8 cellular contexts compared by ENCODE assay signal in the genomic region with DNA sequence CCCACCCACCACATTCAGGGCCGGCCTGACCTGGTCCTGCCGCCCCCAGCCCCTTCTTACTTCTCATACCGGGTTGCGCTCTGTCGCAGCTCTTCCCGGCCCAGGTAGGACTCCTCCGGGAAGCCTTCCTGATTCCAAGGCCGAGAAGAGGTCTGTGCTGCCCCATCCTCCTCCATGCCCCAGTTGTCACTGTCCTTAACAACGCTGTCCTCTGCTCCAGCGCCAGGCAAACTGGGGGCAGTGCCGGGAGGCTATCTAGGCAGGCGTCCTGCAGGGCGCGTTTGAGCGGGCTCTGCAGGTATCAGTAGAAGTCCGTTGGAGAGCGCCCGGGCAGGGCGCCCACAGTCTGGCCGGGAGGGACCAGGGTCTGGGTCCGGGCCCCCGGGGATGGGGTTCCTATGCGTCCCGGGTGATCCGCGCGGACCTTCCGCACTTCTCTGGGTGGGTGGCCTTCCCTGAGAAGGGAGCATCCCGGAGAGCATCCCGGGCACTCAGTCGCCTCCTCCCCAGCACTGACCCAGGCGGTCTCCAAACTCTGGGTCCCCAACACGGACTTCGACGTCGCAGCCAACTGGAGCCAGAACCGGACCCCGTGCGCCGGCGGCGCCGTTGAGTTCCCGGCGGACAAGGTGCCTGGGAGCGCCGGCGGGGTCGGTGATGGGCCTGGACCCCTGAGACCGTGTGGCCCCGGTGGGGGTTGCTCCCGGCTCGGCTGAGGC. TPM values are rescaled to one million over a fixed set of nuclear protein-coding genes. Genes with fewer than 3 reads are reported as not detected.
DNase-seq lines count a peak whose midpoint lies in the region; ATAC-seq and TF ChIP-seq lines count a peak whose summit lies in the region.

No MANE protein-coding gene starts in this region.

- TF ChIP-seq CTCF in left ventricle myocardium inferior (IDR thresholded peaks at IDR 0.05; ENCODE audit: borderline replicate concordance) (no peak), brain microvascular endothelial cell (IDR thresholded peaks at IDR 0.05; ENCODE audit: low read depth, low read length, missing control alignments) (no peak), liver (IDR thresholded peaks at IDR 0.05; ENCODE audit: low read depth, low read length, missing input control) (no peak)

- H3K4me1 ChIP-seq in left ventricle myocardium inferior (peaks cover 23% of the 10 kb centered on the region), liver (ENCODE audit: control insufficient read depth in 4 of 4, insufficient read depth in 4 of 4, low read length in 3 of 4) (peaks cover 9 to 28% (median 18%) of the 10 kb centered on the region in 4 donors)

- DNase-seq in left ventricle myocardium inferior (no peak), Right ventricle myocardium inferior (ENCODE audit: missing footprints) (no peak), brain microvascular endothelial cell (no peak), inferior parietal cortex (ENCODE audit: extremely low spot score) (no peak)
- no peak for DNase-seq in activated CD8-positive, alpha-beta memory T cell treated with anti-CD3 and anti-CD28 coated beads, Interleukin-2, amount 50 U/mL, for 4 hours

- H3K4me3 ChIP-seq in left ventricle myocardium inferior (peak overlapping the region; percentile 46), brain microvascular endothelial cell (ENCODE audit: low read depth, low read length) (peak overlapping the region; percentile 31), liver (ENCODE audit: low read depth in 1 of 3, low read length in 3 of 3) (peak overlapping the region; percentile 46 to 77 (median 68))

- peaks cover 83% of the 10 kb centered on the region for H3K27me3 ChIP-seq in left ventricle myocardium inferior (ENCODE audit: low read depth)
- H3K27me3 ChIP-seq in brain microvascular endothelial cell (replicated peaks): peaks cover 34% of the 10 kb centered on the region
- H3K27me3 ChIP-seq in liver (ENCODE audit: control insufficient read depth in 4 of 4, insufficient read depth in 4 of 4, low read length in 3 of 4): peaks cover 0 to 2% (median 0%) of the 10 kb centered on the region in 4 donors

- in situ Hi-C loops in brain microvascular endothelial cell (cut with HindIII; ENCODE audit: low pct_ligation_motif_present, low sequenced_read_pairs): no loop called here

- peak overlapping the region in 1 of 2 donors; percentile 6 for H3K9ac ChIP-seq in liver (ENCODE audit: low read depth in 1 of 2, low read length in 2 of 2)

- H3K27ac ChIP-seq in left ventricle myocardium inferior (replicated peaks) (no peak overlapping the region), brain microvascular endothelial cell (no peak overlapping the region), liver (ENCODE audit: low read depth in 1 of 2, low read length in 2 of 2) (no peak overlapping the region)

- ATAC-seq in Right ventricle myocardium inferior (no peak), HG03457 (IDR thresholded peaks at IDR 0.05; ENCODE audit: unreplicated experiment) (no peak), HG03280 (IDR thresholded peaks at IDR 0.05; ENCODE audit: unreplicated experiment) (no peak)

- H3K36me3 ChIP-seq in left ventricle myocardium inferior: no peaks in the 10 kb centered on the region
- H3K36me3 ChIP-seq in brain microvascular endothelial cell (replicated peaks): no peaks in the 10 kb centered on the region
- no peaks in the 10 kb centered on the region for H3K36me3 ChIP-seq in liver (ENCODE audit: control insufficient read depth in 4 of 4, insufficient read depth in 3 of 4, low read depth in 1 of 4, low read length in 3 of 4)

- intact Hi-C loops in left ventricle myocardium inferior (cut with micrococcal nuclease): no loop called here
- intact Hi-C loops in Right ventricle myocardium inferior (cut with DNase I): no loop called here

- no peak for TF ChIP-seq RAD21 in liver (IDR thresholded peaks at IDR 0.05)

- H3K9me3 ChIP-seq in left ventricle myocardium inferior (replicated peaks) (no peaks in the 10 kb centered on the region), liver (ENCODE audit: control insufficient read depth in 4 of 4, low read length in 3 of 4) (no peaks in the 10 kb centered on the region)

- 15% methylated on average over 53 of the region's 53 CpGs for WGBS in liver

TF ChIP-seq in liver, 16 proteins besides CTCF, POLR2A, EP300 and RAD21:
- TF ChIP-seq FOXA2 (IDR thresholded peaks at IDR 0.05) (no peak), JUND (IDR thresholded peaks at IDR 0.05) (no peak), GABPA (IDR thresholded peaks at IDR 0.05 in 1 of 2, conservative IDR thresholded peaks at IDR 0.05 in 1 of 2) (no peak), RXRA (IDR thresholded peaks at IDR 0.05) (no peak), SP1 (IDR thresholded peaks at IDR 0.05) (no peak), FOXA1 (IDR thresholded peaks at IDR 0.05) (no peak), HNF4G (IDR thresholded peaks at IDR 0.05) (no peak), NR2F2 (IDR thresholded peaks at IDR 0.05) (no peak), YY1 (IDR thresholded peaks at IDR 0.05) (no peak), EGR1 (IDR thresholded peaks at IDR 0.05; ENCODE audit: low read depth in 2 of 2) (no peak), TAF1 (conservative IDR thresholded peaks at IDR 0.05) (no peak), HNF4A (conservative IDR thresholded peaks at IDR 0.05) (no peak)
- TF ChIP-seq, protein P1, sequence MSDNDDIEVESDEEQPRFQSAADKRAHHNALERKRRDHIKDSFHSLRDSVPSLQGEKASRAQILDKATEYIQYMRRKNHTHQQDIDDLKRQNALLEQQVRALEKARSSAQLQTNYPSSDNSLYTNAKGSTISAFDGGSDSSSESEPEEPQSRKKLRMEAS (IDR thresholded peaks at IDR 0.05): no peak
- TF ChIP-seq, protein P2, sequence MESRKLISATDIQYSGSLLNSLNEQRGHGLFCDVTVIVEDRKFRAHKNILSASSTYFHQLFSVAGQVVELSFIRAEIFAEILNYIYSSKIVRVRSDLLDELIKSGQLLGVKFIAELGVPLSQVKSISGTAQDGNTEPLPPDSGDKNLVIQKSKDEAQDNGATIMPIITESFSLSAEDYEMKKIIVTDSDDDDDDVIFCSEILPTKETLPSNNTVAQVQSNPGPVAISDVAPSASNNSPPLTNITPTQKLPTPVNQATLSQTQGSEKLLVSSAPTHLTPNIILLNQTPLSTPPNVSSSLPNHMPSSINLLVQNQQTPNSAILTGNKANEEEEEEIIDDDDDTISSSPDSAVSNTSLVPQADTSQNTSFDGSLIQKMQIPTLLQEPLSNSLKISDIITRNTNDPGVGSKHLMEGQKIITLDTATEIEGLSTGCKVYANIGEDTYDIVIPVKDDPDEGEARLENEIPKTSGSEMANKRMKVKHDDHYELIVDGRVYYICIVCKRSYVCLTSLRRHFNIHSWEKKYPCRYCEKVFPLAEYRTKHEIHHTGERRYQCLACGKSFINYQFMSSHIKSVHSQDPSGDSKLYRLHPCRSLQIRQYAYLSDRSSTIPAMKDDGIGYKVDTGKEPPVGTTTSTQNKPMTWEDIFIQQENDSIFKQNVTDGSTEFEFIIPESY (IDR thresholded peaks at IDR 0.05): no peak
- TF ChIP-seq, protein P3, sequence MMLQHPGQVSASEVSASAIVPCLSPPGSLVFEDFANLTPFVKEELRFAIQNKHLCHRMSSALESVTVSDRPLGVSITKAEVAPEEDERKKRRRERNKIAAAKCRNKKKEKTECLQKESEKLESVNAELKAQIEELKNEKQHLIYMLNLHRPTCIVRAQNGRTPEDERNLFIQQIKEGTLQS (IDR thresholded peaks at IDR 0.05): no peak
- TF ChIP-seq, protein P4, sequence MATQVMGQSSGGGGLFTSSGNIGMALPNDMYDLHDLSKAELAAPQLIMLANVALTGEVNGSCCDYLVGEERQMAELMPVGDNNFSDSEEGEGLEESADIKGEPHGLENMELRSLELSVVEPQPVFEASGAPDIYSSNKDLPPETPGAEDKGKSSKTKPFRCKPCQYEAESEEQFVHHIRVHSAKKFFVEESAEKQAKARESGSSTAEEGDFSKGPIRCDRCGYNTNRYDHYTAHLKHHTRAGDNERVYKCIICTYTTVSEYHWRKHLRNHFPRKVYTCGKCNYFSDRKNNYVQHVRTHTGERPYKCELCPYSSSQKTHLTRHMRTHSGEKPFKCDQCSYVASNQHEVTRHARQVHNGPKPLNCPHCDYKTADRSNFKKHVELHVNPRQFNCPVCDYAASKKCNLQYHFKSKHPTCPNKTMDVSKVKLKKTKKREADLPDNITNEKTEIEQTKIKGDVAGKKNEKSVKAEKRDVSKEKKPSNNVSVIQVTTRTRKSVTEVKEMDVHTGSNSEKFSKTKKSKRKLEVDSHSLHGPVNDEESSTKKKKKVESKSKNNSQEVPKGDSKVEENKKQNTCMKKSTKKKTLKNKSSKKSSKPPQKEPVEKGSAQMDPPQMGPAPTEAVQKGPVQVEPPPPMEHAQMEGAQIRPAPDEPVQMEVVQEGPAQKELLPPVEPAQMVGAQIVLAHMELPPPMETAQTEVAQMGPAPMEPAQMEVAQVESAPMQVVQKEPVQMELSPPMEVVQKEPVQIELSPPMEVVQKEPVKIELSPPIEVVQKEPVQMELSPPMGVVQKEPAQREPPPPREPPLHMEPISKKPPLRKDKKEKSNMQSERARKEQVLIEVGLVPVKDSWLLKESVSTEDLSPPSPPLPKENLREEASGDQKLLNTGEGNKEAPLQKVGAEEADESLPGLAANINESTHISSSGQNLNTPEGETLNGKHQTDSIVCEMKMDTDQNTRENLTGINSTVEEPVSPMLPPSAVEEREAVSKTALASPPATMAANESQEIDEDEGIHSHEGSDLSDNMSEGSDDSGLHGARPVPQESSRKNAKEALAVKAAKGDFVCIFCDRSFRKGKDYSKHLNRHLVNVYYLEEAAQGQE (IDR thresholded peaks at IDR 0.05): no peak

RNA-seq across cellular contexts. Expression of a gene that starts 0.9 kb away (rescaled TPM):
- total RNA-seq in left ventricle myocardium inferior (not detected), Right ventricle myocardium inferior (0.14 TPM), liver (10 to 100 TPM in 1 of 2 donors, 1 to 10 TPM in 1; 2.1 to 51.2 TPM)
- 10 to 100 TPM in 1 of 2 donors, 1 to 10 TPM in 1; 5.1 to 12.1 TPM for polyA plus RNA-seq in liver
